Comparison of ENCODE assay signal across 1 cellular context in genomic region chr1:113903496-113904291, GRCh38.
TF ChIP-seq lines count a peak whose summit lies in the region.

No MANE protein-coding gene starts in this region.

TF ChIP-seq in HCT116, 20 proteins besides CTCF, POLR2A, EP300 and RAD21 (continued from another document):
- TF ChIP-seq, protein P1, sequence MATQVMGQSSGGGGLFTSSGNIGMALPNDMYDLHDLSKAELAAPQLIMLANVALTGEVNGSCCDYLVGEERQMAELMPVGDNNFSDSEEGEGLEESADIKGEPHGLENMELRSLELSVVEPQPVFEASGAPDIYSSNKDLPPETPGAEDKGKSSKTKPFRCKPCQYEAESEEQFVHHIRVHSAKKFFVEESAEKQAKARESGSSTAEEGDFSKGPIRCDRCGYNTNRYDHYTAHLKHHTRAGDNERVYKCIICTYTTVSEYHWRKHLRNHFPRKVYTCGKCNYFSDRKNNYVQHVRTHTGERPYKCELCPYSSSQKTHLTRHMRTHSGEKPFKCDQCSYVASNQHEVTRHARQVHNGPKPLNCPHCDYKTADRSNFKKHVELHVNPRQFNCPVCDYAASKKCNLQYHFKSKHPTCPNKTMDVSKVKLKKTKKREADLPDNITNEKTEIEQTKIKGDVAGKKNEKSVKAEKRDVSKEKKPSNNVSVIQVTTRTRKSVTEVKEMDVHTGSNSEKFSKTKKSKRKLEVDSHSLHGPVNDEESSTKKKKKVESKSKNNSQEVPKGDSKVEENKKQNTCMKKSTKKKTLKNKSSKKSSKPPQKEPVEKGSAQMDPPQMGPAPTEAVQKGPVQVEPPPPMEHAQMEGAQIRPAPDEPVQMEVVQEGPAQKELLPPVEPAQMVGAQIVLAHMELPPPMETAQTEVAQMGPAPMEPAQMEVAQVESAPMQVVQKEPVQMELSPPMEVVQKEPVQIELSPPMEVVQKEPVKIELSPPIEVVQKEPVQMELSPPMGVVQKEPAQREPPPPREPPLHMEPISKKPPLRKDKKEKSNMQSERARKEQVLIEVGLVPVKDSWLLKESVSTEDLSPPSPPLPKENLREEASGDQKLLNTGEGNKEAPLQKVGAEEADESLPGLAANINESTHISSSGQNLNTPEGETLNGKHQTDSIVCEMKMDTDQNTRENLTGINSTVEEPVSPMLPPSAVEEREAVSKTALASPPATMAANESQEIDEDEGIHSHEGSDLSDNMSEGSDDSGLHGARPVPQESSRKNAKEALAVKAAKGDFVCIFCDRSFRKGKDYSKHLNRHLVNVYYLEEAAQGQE (IDR thresholded peaks at IDR 0.05; ENCODE audit: low read depth) = no peak
- no peak for TF ChIP-seq JUND (IDR thresholded peaks at IDR 0.05)
- TF ChIP-seq SP1 (IDR thresholded peaks at IDR 0.05; ENCODE audit: low read depth) = no peak
- TF ChIP-seq SRF (IDR thresholded peaks at IDR 0.05; ENCODE audit: low read depth) = no peak
- TF ChIP-seq, protein P2, sequence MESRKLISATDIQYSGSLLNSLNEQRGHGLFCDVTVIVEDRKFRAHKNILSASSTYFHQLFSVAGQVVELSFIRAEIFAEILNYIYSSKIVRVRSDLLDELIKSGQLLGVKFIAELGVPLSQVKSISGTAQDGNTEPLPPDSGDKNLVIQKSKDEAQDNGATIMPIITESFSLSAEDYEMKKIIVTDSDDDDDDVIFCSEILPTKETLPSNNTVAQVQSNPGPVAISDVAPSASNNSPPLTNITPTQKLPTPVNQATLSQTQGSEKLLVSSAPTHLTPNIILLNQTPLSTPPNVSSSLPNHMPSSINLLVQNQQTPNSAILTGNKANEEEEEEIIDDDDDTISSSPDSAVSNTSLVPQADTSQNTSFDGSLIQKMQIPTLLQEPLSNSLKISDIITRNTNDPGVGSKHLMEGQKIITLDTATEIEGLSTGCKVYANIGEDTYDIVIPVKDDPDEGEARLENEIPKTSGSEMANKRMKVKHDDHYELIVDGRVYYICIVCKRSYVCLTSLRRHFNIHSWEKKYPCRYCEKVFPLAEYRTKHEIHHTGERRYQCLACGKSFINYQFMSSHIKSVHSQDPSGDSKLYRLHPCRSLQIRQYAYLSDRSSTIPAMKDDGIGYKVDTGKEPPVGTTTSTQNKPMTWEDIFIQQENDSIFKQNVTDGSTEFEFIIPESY (IDR thresholded peaks at IDR 0.05; ENCODE audit: extremely low read depth, insufficient replicate concordance, low read length) = no peak
- TF ChIP-seq ELF1 (IDR thresholded peaks at IDR 0.05; ENCODE audit: borderline replicate concordance, low read depth) = no peak
- TF ChIP-seq POLR2AphosphoS5 (IDR thresholded peaks at IDR 0.05; ENCODE audit: low read depth, low read length) = no peak
- TF ChIP-seq SIN3A (IDR thresholded peaks at IDR 0.05; ENCODE audit: low read depth) = no peak
- TF ChIP-seq YY1 (IDR thresholded peaks at IDR 0.05; ENCODE audit: extremely low read depth, insufficient replicate concordance, low read depth, low read length) = no peak
